ENCODE assay signal across 8 cellular contexts in genomic region chr2:111431262-111431661, GRCh38.
DNase-seq lines count a peak whose midpoint lies in the region; ATAC-seq, FAIRE-seq and TF ChIP-seq lines count a peak whose summit lies in the region.
"Not testable (repeated sequence)": the region's sequence is repeated elsewhere in the genome, so short reads cannot be mapped to it uniquely, and the experiment has no call there.

No MANE protein-coding gene starts in this region.

- 15% methylated on average over 3 of the region's 5 CpGs for WGBS in GM12878 (ENCODE audit: insufficient coverage, insufficient replicate concordance, low lambda C conversion rate, missing lambda C conversion rate)

- H3K27ac ChIP-seq in GM12878 (ENCODE audit: control insufficient read depth, insufficient read depth): not testable (repeated sequence)

- RAD21 ChIA-PET in GM12878 (lab: Charles Lee; ENCODE audit: unreplicated experiment): not testable (repeated sequence)

- POLR2A ChIA-PET in GM12878 (lab: Charles Lee): not testable (repeated sequence)

- H3K9me3 ChIP-seq in GM12878 (replicated peaks; ENCODE audit: control insufficient read depth, insufficient read depth, low read length): not testable (repeated sequence)

- H3K4me1 ChIP-seq in GM12878 (ENCODE audit: control insufficient read depth, insufficient read depth, low read length): not testable (repeated sequence)

- not testable (repeated sequence) for H4K20me1 ChIP-seq in GM12878 (ENCODE audit: control insufficient read depth, insufficient read depth)

- H3K4me3 ChIP-seq in GM12878: not testable (repeated sequence)

- not testable (repeated sequence) for TF ChIP-seq RAD21 in GM12878 (IDR thresholded peaks at IDR 0.05; ENCODE audit: insufficient read depth, low read depth, low read length)

- H3K27ac Mint-ChIP-seq in stimulated activated memory B cell treated with anti-CD40 and anti-IgM and Interleukin-4, amounts not matched to agents 10 μg/mL and 1 μg/mL and 100 μg/mL, for 72 hours: peak overlapping the region; percentile 81

- H3K4me1 Mint-ChIP-seq in stimulated activated memory B cell treated with anti-CD40 and anti-IgM and Interleukin-4, amounts not matched to agents 10 μg/mL and 1 μg/mL and 100 μg/mL, for 72 hours: peaks cover 43% of the 10 kb centered on the region

- not testable (repeated sequence) for H3K9ac ChIP-seq in GM12878 (ENCODE audit: control insufficient read depth, insufficient read depth, low read length)

- intact Hi-C loops in GM12878 (cut with micrococcal nuclease; ENCODE audit: unreplicated experiment): not testable (repeated sequence)

- not testable (repeated sequence) for H3K79me2 ChIP-seq in GM12878 (ENCODE audit: control insufficient read depth, insufficient read depth, low read length)

- ATAC-seq in GM18508 (IDR thresholded peaks at IDR 0.05; ENCODE audit: insufficient read depth, unreplicated experiment): peak; percentile 52
- ATAC-seq in GM19397 (IDR thresholded peaks at IDR 0.05; ENCODE audit: unreplicated experiment): peak; percentile 45
- ATAC-seq in GM21786 (IDR thresholded peaks at IDR 0.05; ENCODE audit: unreplicated experiment): peak; percentile 44
- peak; percentile 55 for ATAC-seq in HG02981 (IDR thresholded peaks at IDR 0.05; ENCODE audit: unreplicated experiment)
- peak; percentile 39 for ATAC-seq in HG03378 (IDR thresholded peaks at IDR 0.05; ENCODE audit: unreplicated experiment)
- peak; percentile 68 for ATAC-seq in GM12878
- ATAC-seq in left lobe of liver: peak; percentile 51
- peak; percentile 82 for ATAC-seq in stimulated activated memory B cell treated with anti-CD40 and anti-IgM and Interleukin-4, amounts not matched to agents 10 μg/mL and 1 μg/mL and 100 μg/mL, for 72 hours

- H3K4me3 Mint-ChIP-seq in stimulated activated memory B cell treated with anti-CD40 and anti-IgM and Interleukin-4, amounts not matched to agents 10 μg/mL and 1 μg/mL and 100 μg/mL, for 72 hours: peak overlapping the region; percentile 23

- not testable (repeated sequence) for DNase-seq in GM12878 (ENCODE audit: low read depth, low spot score); left lobe of liver (ENCODE audit: low spot score)

- H3K9me3 Mint-ChIP-seq in stimulated activated memory B cell treated with anti-CD40 and anti-IgM and Interleukin-4, amounts not matched to agents 10 μg/mL and 1 μg/mL and 100 μg/mL, for 72 hours: not testable (repeated sequence)

- not testable (repeated sequence) for BruUV-seq in GM12878 (replicated peaks; lab: Mats Ljungman, UMichigan)

- not testable (repeated sequence) for TF ChIP-seq EP300 in GM12878 (IDR thresholded peaks at IDR 0.05; ENCODE audit: borderline replicate concordance in 1 of 2, control insufficient read depth in 1 of 2, low read depth in 2 of 2, low read length in 2 of 2)

- FAIRE-seq in GM12878 (lab: Jason Lieb, UNC): peak; percentile 47

- not testable (repeated sequence) for H3K27me3 Mint-ChIP-seq in stimulated activated memory B cell treated with anti-CD40 and anti-IgM and Interleukin-4, amounts not matched to agents 10 μg/mL and 1 μg/mL and 100 μg/mL, for 72 hours

- TF ChIP-seq POLR2A in GM12878 (IDR thresholded peaks at IDR 0.05; ENCODE audit: low read depth, low read length): not testable (repeated sequence)

- SMC1A ChIA-PET in GM12878 (lab: Charles Lee; ENCODE audit: uncharacterized antibody, unreplicated experiment): not testable (repeated sequence)

- CTCF ChIA-PET in GM12878 (lab: Yijun Ruan, JAX): not testable (repeated sequence)

- H3K36me3 ChIP-seq in GM12878 (ENCODE audit: control insufficient read depth in 2 of 2, insufficient read depth in 2 of 2, low read length in 1 of 2): not testable (repeated sequence)

- not testable (repeated sequence) for H3K4me2 ChIP-seq in GM12878 (ENCODE audit: control insufficient read depth, insufficient read depth)

- not testable (repeated sequence) for H3K36me3 Mint-ChIP-seq in stimulated activated memory B cell treated with anti-CD40 and anti-IgM and Interleukin-4, amounts not matched to agents 10 μg/mL and 1 μg/mL and 100 μg/mL, for 72 hours

- in situ Hi-C loops in GM12878 (cut with MboI): not testable (repeated sequence)

- H2AFZ ChIP-seq in GM12878 (ENCODE audit: control insufficient read depth, low read depth, low read length): not testable (repeated sequence)

- H3K27me3 ChIP-seq in GM12878 (replicated peaks in 1 of 2; ENCODE audit: control insufficient read depth in 2 of 2, insufficient read depth in 2 of 2, low read length in 1 of 2): not testable (repeated sequence)

- not testable (repeated sequence) for TF ChIP-seq CTCF in GM12878 (IDR thresholded peaks at IDR 0.05 in 2 of 3, conservative IDR thresholded peaks at IDR 0.05 in 1 of 3; ENCODE audit: control insufficient read depth in 2 of 3, extremely low read depth in 1 of 3, insufficient read depth in 1 of 3, low read depth in 3 of 3, low read length in 3 of 3)
